ENCODE assay signal across 26 cellular contexts in genomic region chr5:125660231-125660895, GRCh38.
DNase-seq lines count a peak whose midpoint lies in the region; ATAC-seq and TF ChIP-seq lines count a peak whose summit lies in the region.
"Had no signal": no experiment of that assay in that cellular context is flagged by ENCODE, and none has a peak within 500 bp of the region (broad histone marks: within the 10 kb centered on the region; RNA-seq: fewer than 3 reads in every experiment).

No MANE protein-coding gene starts in this region.

- no peaks in the 10 kb centered on the region for H4K20me1 ChIP-seq in neural progenitor cell (ENCODE audit: low read depth)

- H3K36me3 ChIP-seq in HUES48 (ENCODE audit: control insufficient read depth, insufficient read depth, low read length) (no peaks in the 10 kb centered on the region), neural progenitor cell (no peaks in the 10 kb centered on the region)
- H3K36me3 ChIP-seq: esophagus muscularis mucosa, spleen, suprapubic skin had no signal

- peak overlapping the region; percentile 55 for H3K4me2 ChIP-seq in neural progenitor cell
- H3K4me2 ChIP-seq: A549 had no signal

- peaks cover 26% of the 10 kb centered on the region for H3K4me1 ChIP-seq in HUES48 (ENCODE audit: control insufficient read depth, insufficient read depth, low read length)
- peaks cover 32% of the 10 kb centered on the region for H3K4me1 ChIP-seq in neural progenitor cell
- H3K4me1 ChIP-seq: A549, suprapubic skin had no signal

- DNase-seq in cardiac fibroblast (ENCODE audit: low read depth in 2 of 2), result peak; percentile 21 to 39
- peak; percentile 42 for DNase-seq in fibroblast of the aortic adventitia (ENCODE audit: low read depth)
- DNase-seq in neural progenitor cell (ENCODE audit: low spot score), result no peak
- DNase-seq in NCI-H82 treated with DMSO at 0.1 percent for 48 hours (lab: John Stamatoyannopoulos, UW; ENCODE audit: unreplicated experiment), result no peak
- DNase-seq in GM10248 (ENCODE audit: extremely low spot score), result no peak
- DNase-seq in chondrocyte (ENCODE audit: low spot score), result no peak
- DNase-seq: activated naive CD4-positive, alpha-beta T cell treated with anti-CD3 and anti-CD28 coated beads, Interleukin-2, amount 50 U/mL, for 16 hours; anterior cingulate cortex; CD8-positive, alpha-beta memory T cell; cerebellar nuclear complex; DMS153; effector CD8-positive, alpha-beta T cell; kidney; NCI-H2081; NCI-H345; NCI-H774; occipital lobe; spleen; stimulated activated CD4-positive, alpha-beta T cell treated with anti-CD3 and anti-CD28 coated beads, Interleukin-2, amount 100 ng/mL, for 48 hours had no signal

- ATAC-seq in HG03457 (IDR thresholded peaks at IDR 0.05; ENCODE audit: unreplicated experiment), result no peak
- ATAC-seq: A549 had no signal

- no peaks in the 10 kb centered on the region for H3K27me3 ChIP-seq in HUES48 (ENCODE audit: control insufficient read depth, insufficient read depth, low read length)
- no peaks in the 10 kb centered on the region for H3K27me3 ChIP-seq in neural progenitor cell
- H3K27me3 ChIP-seq: esophagus muscularis mucosa, spleen, suprapubic skin had no signal

- peaks cover 21% of the 10 kb centered on the region for H3F3A ChIP-seq in neural progenitor cell (ENCODE audit: low read depth)

- no peak overlapping the region for H3K4me3 ChIP-seq in HUES48 (ENCODE audit: low read depth, low read length)
- H3K4me3 ChIP-seq in cardiac fibroblast (replicated peaks in 1 of 2; ENCODE audit: low read depth in 2 of 2, low read length in 2 of 2), result no peak overlapping the region
- no peak overlapping the region for H3K4me3 ChIP-seq in fibroblast of the aortic adventitia (ENCODE audit: low read depth, low read length)
- H3K4me3 ChIP-seq in neural progenitor cell, result no peak overlapping the region
- H3K4me3 ChIP-seq: A549, esophagus muscularis mucosa, spleen, suprapubic skin had no signal

- H3K4me3 Mint-ChIP-seq in neural progenitor cell (no peak overlapping the region), chondrocyte (ENCODE audit: unreplicated experiment) (no peak overlapping the region)
- H3K4me3 Mint-ChIP-seq: CD8-positive, alpha-beta memory T cell; stimulated activated memory B cell treated with anti-CD40 and anti-IgM and Interleukin-4, amounts not matched to agents 10 μg/mL and 1 μg/mL and 100 μg/mL, for 72 hours; T-helper 2 cell treated with Interferon-gamma antibody and Interleukin-4, amounts not matched to agents 5 μg/mL and 100 μg/mL, for 36 hours had no signal

- H3K4me1 Mint-ChIP-seq in neural progenitor cell (peaks cover 50% of the 10 kb centered on the region), chondrocyte (ENCODE audit: low read depth) (peaks cover 18% of the 10 kb centered on the region)
- H3K4me1 Mint-ChIP-seq: CD8-positive, alpha-beta memory T cell; stimulated activated memory B cell treated with anti-CD40 and anti-IgM and Interleukin-4, amounts not matched to agents 10 μg/mL and 1 μg/mL and 100 μg/mL, for 72 hours had no signal

- no peak overlapping the region for H3K9ac ChIP-seq in HUES48 (ENCODE audit: low read depth, low read length)
- H3K9ac ChIP-seq in neural progenitor cell, result no peak overlapping the region

- H3K27me3 Mint-ChIP-seq in neural progenitor cell (ENCODE audit: insufficient read depth, low read depth) (peaks cover 13% of the 10 kb centered on the region), chondrocyte (ENCODE audit: low read depth) (no peaks in the 10 kb centered on the region)
- H3K27me3 Mint-ChIP-seq: CD8-positive, alpha-beta memory T cell; stimulated activated memory B cell treated with anti-CD40 and anti-IgM and Interleukin-4, amounts not matched to agents 10 μg/mL and 1 μg/mL and 100 μg/mL, for 72 hours had no signal

- no peaks in the 10 kb centered on the region for H3K79me2 ChIP-seq in neural progenitor cell (ENCODE audit: low read depth)

- no peak overlapping the region for H2AFZ ChIP-seq in neural progenitor cell (replicated peaks)

- peak overlapping the region; percentile 83 for H3K27ac Mint-ChIP-seq in neural progenitor cell
- no peak overlapping the region for H3K27ac Mint-ChIP-seq in chondrocyte (ENCODE audit: unreplicated experiment)
- H3K27ac Mint-ChIP-seq: CD8-positive, alpha-beta memory T cell; stimulated activated memory B cell treated with anti-CD40 and anti-IgM and Interleukin-4, amounts not matched to agents 10 μg/mL and 1 μg/mL and 100 μg/mL, for 72 hours; T-helper 2 cell treated with Interferon-gamma antibody and Interleukin-4, amounts not matched to agents 5 μg/mL and 100 μg/mL, for 36 hours had no signal

- H3K27ac ChIP-seq in HUES48 (ENCODE audit: low read depth, low read length) (peak overlapping the region; percentile 70), neural progenitor cell (peak overlapping the region; percentile 27)
- H3K27ac ChIP-seq: A549, esophagus muscularis mucosa, spleen, suprapubic skin had no signal

- H3K36me3 Mint-ChIP-seq in neural progenitor cell, result peaks cover 13% of the 10 kb centered on the region
- H3K36me3 Mint-ChIP-seq in chondrocyte (ENCODE audit: low read depth), result no peaks in the 10 kb centered on the region
- H3K36me3 Mint-ChIP-seq: CD8-positive, alpha-beta memory T cell; stimulated activated memory B cell treated with anti-CD40 and anti-IgM and Interleukin-4, amounts not matched to agents 10 μg/mL and 1 μg/mL and 100 μg/mL, for 72 hours had no signal

- CTCF ChIA-PET in GM10248 (lab: Yijun Ruan, JAX), result no interaction called here

- no peak for TF ChIP-seq CTCF in cardiac fibroblast (IDR thresholded peaks at IDR 0.05; ENCODE audit: low read depth, low read length)
- TF ChIP-seq CTCF in fibroblast of the aortic adventitia (IDR thresholded peaks at IDR 0.05; ENCODE audit: insufficient read depth, low read length), result no peak
- no peak for TF ChIP-seq CTCF in neural progenitor cell (IDR thresholded peaks at IDR 0.05)
- TF ChIP-seq CTCF in GM10248 (IDR thresholded peaks at IDR 0.05; ENCODE audit: control extremely low read depth, extremely low read depth, low read depth, missing control alignments), result no peak
- TF ChIP-seq CTCF in chondrocyte (IDR thresholded peaks at IDR 0.05), result no peak

- H3K9me3 Mint-ChIP-seq in neural progenitor cell (peaks cover 22% of the 10 kb centered on the region), chondrocyte (ENCODE audit: low read depth) (no peaks in the 10 kb centered on the region)
- H3K9me3 Mint-ChIP-seq: stimulated activated memory B cell treated with anti-CD40 and anti-IgM and Interleukin-4, amounts not matched to agents 10 μg/mL and 1 μg/mL and 100 μg/mL, for 72 hours had no signal

- POLR2A ChIA-PET in GM10248 (lab: Yijun Ruan, JAX), result no interaction called here

- no peaks in the 10 kb centered on the region for H3K9me3 ChIP-seq in HUES48 (ENCODE audit: control insufficient read depth, insufficient read depth, low read length)
- no peaks in the 10 kb centered on the region for H3K9me3 ChIP-seq in neural progenitor cell (ENCODE audit: low read depth)
- H3K9me3 ChIP-seq: esophagus muscularis mucosa, suprapubic skin had no signal

Comparison
In these comparisons a context has a peak if more than half of its experiments do, and no peak if none do; other contexts are left out.
1. DNase-seq: peak in cardiac fibroblast (2 of 2) and fibroblast of the aortic adventitia (single experiment); none in neural progenitor cell (single experiment), NCI-H82 treated with DMSO at 0.1 percent for 48 hours (single experiment), GM10248 (single experiment) and chondrocyte (single experiment).